Comparison of ENCODE assay signal across 8 cellular contexts in the genomic region with DNA sequence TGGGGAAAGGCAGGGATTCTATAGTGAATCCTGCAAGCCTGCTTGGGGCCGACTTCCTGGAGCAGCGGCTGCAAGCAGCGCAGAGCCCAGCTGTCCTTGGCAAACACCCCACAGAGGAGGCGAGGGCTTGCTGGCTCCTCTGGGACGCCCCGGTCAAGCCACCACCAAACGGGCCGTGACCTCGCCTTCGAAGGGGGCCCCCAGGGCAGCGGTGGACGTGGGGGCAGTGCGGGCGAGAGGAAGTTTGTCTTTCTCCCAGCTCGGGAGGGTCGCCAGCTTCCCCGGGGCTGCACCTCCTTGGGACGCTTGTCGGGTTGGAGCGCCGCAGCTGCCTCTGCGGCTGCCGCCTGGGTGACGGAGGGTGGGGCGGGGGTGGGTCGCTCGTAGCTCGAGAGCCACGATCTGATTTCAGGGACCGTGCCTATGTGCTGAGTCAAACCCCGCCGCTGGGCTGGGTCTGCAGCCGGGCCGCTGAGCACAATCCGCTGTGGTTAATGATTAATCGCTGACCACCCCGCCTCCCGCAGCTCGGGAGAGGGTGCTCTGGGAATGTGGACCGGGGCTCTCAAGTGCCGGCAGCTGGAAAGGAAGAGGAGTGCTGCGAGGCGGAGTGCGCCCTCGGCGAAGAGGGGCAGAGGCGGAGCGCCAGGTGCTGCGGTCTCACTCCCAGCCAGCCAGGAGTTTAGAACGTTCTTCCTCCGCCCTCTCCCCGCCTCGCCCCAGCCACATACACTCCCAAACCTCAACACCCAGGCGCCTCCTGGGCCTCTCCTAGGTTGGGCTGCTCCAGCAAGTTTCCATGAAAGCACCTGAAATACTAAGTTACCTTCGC. TPM values are rescaled to one million over a fixed set of nuclear protein-coding genes. Genes with fewer than 3 reads are reported as not detected.
DNase-seq lines count a peak whose midpoint lies in the region; ATAC-seq and TF ChIP-seq lines count a peak whose summit lies in the region.

TSS of gene GPR39 (plus strand) at position 726 of the 832 bp plus-strand sequence.

- no peak for TF ChIP-seq EP300 in stomach (IDR thresholded peaks at IDR 0.05)

- intact Hi-C loops in left colon (cut with DNase I, micrococcal nuclease), result no loop called here
- intact Hi-C loops in stomach (cut with DNase I; ENCODE audit: low total_unique reads), result no loop called here

- H3K4me1 ChIP-seq in HAP-1, result no peaks in the 10 kb centered on the region
- H3K4me1 ChIP-seq in stomach, result peaks cover 28 to 50% (median 39%) of the 10 kb centered on the region in 4 donors

- H3K36me3 ChIP-seq in HAP-1 (replicated peaks) (no peaks in the 10 kb centered on the region), stomach (no peaks in the 10 kb centered on the region)

- H3K9me3 ChIP-seq in HAP-1 (no peaks in the 10 kb centered on the region), stomach (no peaks in the 10 kb centered on the region)

- H3K27ac ChIP-seq in coronary artery, result no peak within 1 kb of the TSS
- H3K27ac ChIP-seq in stomach, result peak within 1 kb of the TSS; percentile 89 to 95 (median 93)

- in situ Hi-C loops in HAP-1 (cut with MboI; ENCODE audit: low sequenced_read_pairs) (no loop called here), G401 (cut with HindIII; ENCODE audit: low sequenced_read_pairs) (no loop called here)

- H3K27me3 ChIP-seq in HAP-1 (ENCODE audit: low read depth) (no peaks in the 10 kb centered on the region), stomach (peaks cover 0 to 9% (median 0%) of the 10 kb centered on the region in 3 donors)

- TF ChIP-seq CTCF in coronary artery (IDR thresholded peaks at IDR 0.05) (no peak), stomach (IDR thresholded peaks at IDR 0.05) (no peak)

- no peak for TF ChIP-seq POLR2A in stomach (IDR thresholded peaks at IDR 0.05)

- DNase-seq in HAP-1 (ENCODE audit: low spot score in 2 of 2) (peak in 1 of 2 experiments; percentile 26), NCI-H510A treated with DMSO at 0.1 percent for 48 hours (lab: John Stamatoyannopoulos, UW) (peak; percentile 90), coronary artery (ENCODE audit: low spot score) (no peak), left colon (peak; percentile 91 to 94), stomach (peak; percentile 94), NCI-H446 (lab: John Stamatoyannopoulos, UW) (no peak), G401 (ENCODE audit: low spot score) (no peak)

- WGBS in stomach, 5 donors, result 1 to 6% (median 2%) methylated on average over 34 to 55 of the region's 55 CpGs

- peak; percentile 81 for ATAC-seq in left colon
- ATAC-seq in HG03469 (IDR thresholded peaks at IDR 0.05; ENCODE audit: unreplicated experiment), result no peak

- peak within 1 kb of the TSS; percentile 12 for H3K4me3 ChIP-seq in HAP-1
- peak within 1 kb of the TSS; percentile 76 for H3K4me3 ChIP-seq in coronary artery
- peak within 1 kb of the TSS; percentile 50 to 61 (median 55) for H3K4me3 ChIP-seq in stomach

RNA-seq across cellular contexts. Expression of gene GPR39, which starts in this region (rescaled TPM):
- total RNA-seq in left colon (10 to 100 TPM; 22.1 to 22.3 TPM), stomach (10 to 100 TPM in 3 of 5 donors, under 1 TPM in 1, not detected in 1; 0.87 to 16.0 (median 13.1) TPM)
- 1 to 10 TPM in 2 of 3 donors, under 1 TPM in 1; 0.92 to 5.5 (median 3.0) TPM for polyA plus RNA-seq in stomach
- 0.44 TPM in 1 of 2 replicates, not detected in the other for total RNA-seq in G401 (2014; rRNA removed; shearing (Covaris generic))

Comparison
In these comparisons a context has a peak if more than half of its experiments do, and no peak if none do; other contexts are left out.
1. DNase-seq: peak in NCI-H510A treated with DMSO at 0.1 percent for 48 hours (single experiment), left colon (2 of 2) and stomach (single experiment); none in coronary artery (single experiment), NCI-H446 (0 of 2) and G401 (single experiment).
2. H3K4me3 ChIP-seq: peak in every context shown above with its lines; median percentile 76 in coronary artery; 55 in stomach; 12 in HAP-1.
3. H3K27ac ChIP-seq: peak in stomach (5 of 5); none in coronary artery (0 of 2).